8 cellular contexts compared by ENCODE assay signal in the genomic region with DNA sequence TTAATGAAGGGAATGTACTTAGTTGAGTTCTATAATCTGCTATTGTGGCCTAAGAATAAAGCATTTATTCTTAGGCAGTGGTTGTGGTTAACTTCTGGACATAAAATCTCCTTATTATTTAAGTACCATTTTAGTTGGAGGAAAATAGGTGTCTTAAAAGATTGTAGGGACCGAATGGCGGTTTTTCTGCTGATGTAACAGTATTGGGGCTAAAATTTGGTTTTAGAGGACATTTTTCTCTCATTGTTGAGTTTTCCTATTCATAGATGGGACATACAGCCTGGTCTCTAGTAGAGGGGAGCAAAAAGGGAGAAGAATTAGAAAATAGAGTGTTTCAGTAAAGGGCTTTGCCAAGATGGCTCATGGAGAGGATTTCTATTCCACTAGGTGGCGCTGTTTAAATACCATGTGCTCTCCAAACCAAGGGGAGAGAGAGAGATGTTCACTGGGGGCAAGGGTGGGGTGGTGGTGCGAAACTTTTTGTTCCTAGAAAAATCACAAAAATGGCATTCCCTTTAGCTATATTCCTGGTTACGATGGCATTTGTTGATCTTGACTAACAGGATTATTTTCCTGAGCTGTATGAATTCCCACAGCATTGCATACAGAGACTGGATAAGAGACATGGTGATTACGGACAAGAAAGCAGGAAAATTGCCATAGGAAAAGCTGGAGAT. TPM values are rescaled to one million over a fixed set of nuclear protein-coding genes. Genes with fewer than 3 reads are reported as not detected.
DNase-seq lines count a peak whose midpoint lies in the region; ATAC-seq and TF ChIP-seq lines count a peak whose summit lies in the region.

No MANE protein-coding gene starts in this region.

- no peak for TF ChIP-seq POLR2A in stomach (IDR thresholded peaks at IDR 0.05)

- TF ChIP-seq EP300 in stomach (IDR thresholded peaks at IDR 0.05), result no peak

- no peaks in the 10 kb centered on the region for H3K36me3 Mint-ChIP-seq in T-cell

- H3K27me3 ChIP-seq in ACC112 (ENCODE audit: insufficient read depth, low read length), result peaks cover 45% of the 10 kb centered on the region
- peaks cover 0 to 70% (median 15%) of the 10 kb centered on the region in 45 donors for H3K27me3 ChIP-seq in dorsolateral prefrontal cortex
- peaks cover 0 to 57% (median 2%) of the 10 kb centered on the region in 3 donors for H3K27me3 ChIP-seq in stomach

- H3K27me3 Mint-ChIP-seq in T-cell, result peaks cover 23 to 26% of the 10 kb centered on the region in 2 donors

- CTCF ChIA-PET in T-cell (lab: Charles Lee), result interaction anchor here (0.7 to 2.4 kb wide), 8 partner anchors 8 to 262 kb away, joined by 3 to 22 read pairs (median 4); partner anchors contain the start of gene DUSP12 (in 1 of the 2)

- H3K4me3 Mint-ChIP-seq in T-cell, result no peak overlapping the region

- no peaks in the 10 kb centered on the region for H3K79me2 ChIP-seq in ACC112 (ENCODE audit: control insufficient read depth, insufficient read depth, low read length, unreplicated experiment)

- ATAC-seq in T-cell (replicated peaks in 1 of 4), result peak; percentile 62 to 74 (median 66)

- H3K4me1 Mint-ChIP-seq in T-cell, result peaks cover 14 to 19% (median 15%) of the 10 kb centered on the region in 3 donors

- H3K36me3 ChIP-seq in ACC112 (ENCODE audit: insufficient read depth, low read length), result no peaks in the 10 kb centered on the region
- H3K36me3 ChIP-seq in stomach, result no peaks in the 10 kb centered on the region

- peak overlapping the region; percentile 48 for H3K4me3 ChIP-seq in ACC112 (ENCODE audit: low read depth, low read length)
- H3K4me3 ChIP-seq in dorsolateral prefrontal cortex, result peak overlapping the region in 22 of 59 donors; percentile 3 to 48 (median 27)
- peak overlapping the region in 1 of 4 donors; percentile 7 for H3K4me3 ChIP-seq in stomach

- no peaks in the 10 kb centered on the region for H3K9me3 Mint-ChIP-seq in T-cell

- no peak overlapping the region for H2AFZ ChIP-seq in ACC112 (ENCODE audit: low read length, unreplicated experiment)

- WGBS in stomach, 5 donors, result 39 to 65% (median 46%) methylated on average over 6 of the region's 6 CpGs

- intact Hi-C loops in dorsolateral prefrontal cortex (cut with DNase I), result loop anchor here (10.0 kb wide), 2 partner anchors 48 to 258 kb away; partner anchors contain the start of gene DUSP12 (in 2 of the 2)
- intact Hi-C loops in stomach (cut with DNase I; ENCODE audit: low total_unique reads), result loop anchor here (10.0 kb wide), 1 partner anchor 258 kb away; the partner anchor contains the start of gene DUSP12

- no peak overlapping the region for H3K27ac Mint-ChIP-seq in T-cell

- peak; percentile 60 to 90 (median 82) for TF ChIP-seq CTCF in dorsolateral prefrontal cortex (IDR thresholded peaks at IDR 0.05 in 54 of 56, conservative IDR thresholded peaks at IDR 0.05 in 2 of 56; ENCODE audit: low read depth in 1 of 56, partially characterized antibody in 56 of 56)
- peak in 5 of 7 experiments; percentile 57 to 88 (median 67) for TF ChIP-seq CTCF in stomach (IDR thresholded peaks at IDR 0.05)

- POLR2A ChIA-PET in T-cell (lab: Charles Lee), result no interaction called here

- DNase-seq in GM04504 (ENCODE audit: low read depth) (peak; percentile 26), NCI-H1092 (lab: John Stamatoyannopoulos, UW) (peak; percentile 62), T-cell (peak in 24 of 34 experiments; percentile 2 to 52 (median 22)), dorsolateral prefrontal cortex (peak in 2 of 10 donors; percentile 11 to 31), medulla oblongata (ENCODE audit: extremely low spot score) (peak; percentile 91), stomach (no peak), DMS79 (lab: John Stamatoyannopoulos, UW) (no peak)

- H3K4me1 ChIP-seq in ACC112 (ENCODE audit: control insufficient read depth, insufficient read depth, low read length, unreplicated experiment), result no peaks in the 10 kb centered on the region
- H3K4me1 ChIP-seq in stomach, result peaks cover 0 to 12% (median 5%) of the 10 kb centered on the region in 4 donors

- no peak overlapping the region for H3K27ac ChIP-seq in ACC112 (ENCODE audit: low read depth, low read length)
- H3K27ac ChIP-seq in dorsolateral prefrontal cortex, result peak overlapping the region in 1 of 59 donors; percentile 15
- H3K27ac ChIP-seq in stomach, result no peak overlapping the region

- H3K9me3 ChIP-seq in stomach, result no peaks in the 10 kb centered on the region

RNA-seq across cellular contexts. Expression of gene FCGR2A, which starts 18.3 kb away (rescaled TPM):
- total RNA-seq in T-cell (under 1 TPM; 0.49 to 0.80 (median 0.72) TPM), dorsolateral prefrontal cortex (10 to 100 TPM in 97 of 120 experiments, 1 to 10 TPM in 23; 5.0 to 71.8 (median 18.1) TPM), stomach (10 to 100 TPM in 3 of 5 donors, 1 to 10 TPM in 2; 2.0 to 91.0 (median 24.3) TPM)
- polyA plus RNA-seq in stomach, result 10 to 100 TPM in 2 of 3 donors, 1 to 10 TPM in 1; 4.5 to 26.6 (median 12.2) TPM

RNA-seq across cellular contexts. Expression of gene HSPA6, which starts 37.4 kb away (rescaled TPM):
- total RNA-seq in T-cell (10 to 100 TPM in 1 of 5 donors, 1 to 10 TPM in 2, under 1 TPM in 1, not detected in 1; 0.30 to 22.7 (median 5.7) TPM), dorsolateral prefrontal cortex (1,000 to 10,000 TPM in 1 of 120 experiments, 100 to 1,000 TPM in 3, 10 to 100 TPM in 12, 1 to 10 TPM in 91, under 1 TPM in 12, not detected in 1; 0.41 to 1,017 (median 2.4) TPM), stomach (under 1 TPM in 3 of 5 donors, not detected in 2; 0.45 to 0.73 (median 0.58) TPM)
- 1 to 10 TPM in 1 of 3 donors, under 1 TPM in 2; 0.61 to 2.9 (median 0.98) TPM for polyA plus RNA-seq in stomach

Comparison
In these comparisons a context has a peak if more than half of its experiments do, and no peak if none do; other contexts are left out.
1. DNase-seq: peak in GM04504 (single experiment), NCI-H1092 (single experiment), T-cell (24 of 34) and medulla oblongata (single experiment); none in stomach (single experiment) and DMS79 (single experiment).